Comparison of ENCODE assay signal across 8 cellular contexts in the genomic region with DNA sequence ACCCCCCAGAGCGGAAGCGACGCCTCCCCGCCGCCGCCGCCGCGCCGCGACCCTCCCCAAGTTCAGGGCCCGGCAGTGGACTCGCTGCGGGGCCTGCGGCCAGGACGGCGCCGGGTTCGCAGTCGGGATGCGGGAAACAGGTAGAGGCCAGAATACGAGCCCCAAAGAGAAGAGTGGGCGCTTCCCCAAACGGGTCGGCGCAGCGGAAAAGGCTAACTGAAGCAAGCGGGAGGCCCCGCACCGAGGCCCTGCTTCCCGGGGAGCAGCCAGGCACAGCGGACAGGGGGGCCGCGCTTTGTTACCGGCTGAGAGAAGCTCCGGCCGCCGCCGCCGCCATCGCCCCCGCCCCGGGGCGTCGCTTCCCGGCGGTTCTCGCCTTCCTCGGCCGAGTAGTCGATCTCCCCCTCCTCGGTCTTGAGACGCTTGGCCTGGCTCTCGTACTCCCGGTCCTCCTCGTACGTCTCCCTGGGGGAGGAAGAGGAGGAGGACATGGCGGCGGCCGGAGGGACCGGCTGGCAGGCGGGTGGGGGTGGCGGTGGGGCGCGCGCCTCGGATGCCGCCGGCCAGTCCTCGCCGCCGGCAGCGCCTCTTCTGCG. TPM values are rescaled to one million over a fixed set of nuclear protein-coding genes. Genes with fewer than 3 reads are reported as not detected.
A peak's percentile ranks its signal among the peaks of the same experiment; 100 is the strongest.
DNase-seq lines count a peak whose midpoint lies in the region; ATAC-seq and TF ChIP-seq lines count a peak whose summit lies in the region.

No MANE protein-coding gene starts in this region.

- peak overlapping the region; percentile 64 to 71 for H3K4me3 ChIP-seq in CD4-positive, alpha-beta memory T cell (ENCODE audit: low read length in 2 of 2)
- peak overlapping the region; percentile 79 for H3K4me3 ChIP-seq in MM.1S (ENCODE audit: low read length)
- peak overlapping the region; percentile 87 to 97 (median 92) for H3K4me3 ChIP-seq in esophagus squamous epithelium

- POLR2A ChIA-PET in CD4-positive, alpha-beta memory T cell (lab: Charles Lee; ENCODE audit: partially characterized antibody) = interaction anchor here (0.8 to 19.5 kb wide), 28 partner anchors 7 to 526 kb away, joined by 3 to 332 read pairs (median 9); partner anchors contain the start of genes GALM and SRSF7

- H4K20me1 ChIP-seq in MM.1S (ENCODE audit: insufficient read depth, low read length) = no peaks in the 10 kb centered on the region

- peak overlapping the region; percentile 81 to 95 (median 88) for H3K27ac Mint-ChIP-seq in CD4-positive, alpha-beta memory T cell
- H3K27ac Mint-ChIP-seq in nephron progenitor cell (peak overlapping the region; percentile 96), type B pancreatic cell (peak overlapping the region; percentile 96)

- H3K9me3 Mint-ChIP-seq in CD4-positive, alpha-beta memory T cell = no peaks in the 10 kb centered on the region
- no peaks in the 10 kb centered on the region for H3K9me3 Mint-ChIP-seq in activated T-cell treated with anti-CD3 and anti-CD28 coated beads, Interleukin-2, amount 50 U/mL, for 4 hours
- H3K9me3 Mint-ChIP-seq in nephron progenitor cell = no peaks in the 10 kb centered on the region
- H3K9me3 Mint-ChIP-seq in type B pancreatic cell = no peaks in the 10 kb centered on the region

- peak overlapping the region; percentile 68 for H2AFZ ChIP-seq in MM.1S (ENCODE audit: low read length)

- DNase-seq in CD4-positive, alpha-beta memory T cell = peak in 4 of 5 donors; percentile 34 to 57 (median 46)
- DNase-seq in MM.1S = peak; percentile 25
- DNase-seq in activated T-cell treated with anti-CD3 and anti-CD28 coated beads, Interleukin-2, amount 50 U/mL, for 4 hours = peak; percentile 24
- DNase-seq in esophagus squamous epithelium (lab: John Stamatoyannopoulos, UW) = no peak
- peak; percentile 65 for DNase-seq in nephron progenitor cell
- DNase-seq in type B pancreatic cell (ENCODE audit: extremely low spot score, unreplicated experiment) = peak; percentile 76
- no peak for DNase-seq in NCI-H2107 treated with DMSO at 0.1 percent for 48 hours (lab: John Stamatoyannopoulos, UW; ENCODE audit: unreplicated experiment)

- H3K4me3 Mint-ChIP-seq in CD4-positive, alpha-beta memory T cell = peak overlapping the region; percentile 86 to 98 (median 97)
- peak overlapping the region; percentile 95 for H3K4me3 Mint-ChIP-seq in activated T-cell treated with anti-CD3 and anti-CD28 coated beads, Interleukin-2, amount 50 U/mL, for 4 hours
- peak overlapping the region; percentile 98 for H3K4me3 Mint-ChIP-seq in nephron progenitor cell
- peak overlapping the region; percentile 94 for H3K4me3 Mint-ChIP-seq in type B pancreatic cell

- H3F3A ChIP-seq in MM.1S (ENCODE audit: insufficient read depth, low read length) = peaks cover 15% of the 10 kb centered on the region

- peaks cover 44% of the 10 kb centered on the region for H3K4me1 ChIP-seq in CD4-positive, alpha-beta memory T cell (ENCODE audit: insufficient read depth, low read length)
- H3K4me1 ChIP-seq in MM.1S (ENCODE audit: low read length) (peaks cover 18% of the 10 kb centered on the region), esophagus squamous epithelium (peaks cover 0 to 52% (median 14%) of the 10 kb centered on the region in 3 donors)

- peak overlapping the region; percentile 89 for H3K27ac ChIP-seq in CD4-positive, alpha-beta memory T cell (ENCODE audit: low read depth, low read length)
- H3K27ac ChIP-seq in MM.1S (ENCODE audit: low read length) (peak overlapping the region; percentile 40; the same call in 1 of the 2 replicates), esophagus squamous epithelium (peak overlapping the region; percentile 97 to 99 (median 98))

- H3K9me2 ChIP-seq in MM.1S (replicated peaks; ENCODE audit: insufficient read depth, low read length) = no peaks in the 10 kb centered on the region

- no peaks in the 10 kb centered on the region for H3K27me3 ChIP-seq in CD4-positive, alpha-beta memory T cell (ENCODE audit: insufficient read depth, low read length)
- H3K27me3 ChIP-seq in MM.1S (replicated peaks; ENCODE audit: insufficient read depth, low read length) (no peaks in the 10 kb centered on the region), esophagus squamous epithelium (no peaks in the 10 kb centered on the region)

- H3K4me1 Mint-ChIP-seq in CD4-positive, alpha-beta memory T cell = peaks cover 26 to 49% (median 39%) of the 10 kb centered on the region in 4 donors
- peaks cover 37% of the 10 kb centered on the region for H3K4me1 Mint-ChIP-seq in activated T-cell treated with anti-CD3 and anti-CD28 coated beads, Interleukin-2, amount 50 U/mL, for 4 hours (ENCODE audit: low read depth)
- peaks cover 66% of the 10 kb centered on the region for H3K4me1 Mint-ChIP-seq in nephron progenitor cell
- peaks cover 38% of the 10 kb centered on the region for H3K4me1 Mint-ChIP-seq in type B pancreatic cell (ENCODE audit: unreplicated experiment)

- peak; percentile 25 for ATAC-seq in GM21723 (IDR thresholded peaks at IDR 0.05; ENCODE audit: unreplicated experiment)
- ATAC-seq in activated T-cell treated with anti-CD3 and anti-CD28 coated beads, Interleukin-2, amount 50 U/mL, for 4 hours = peak; percentile 23 to 25

- peaks cover 0 to 2% of the 10 kb centered on the region in 2 donors for H3K27me3 Mint-ChIP-seq in CD4-positive, alpha-beta memory T cell
- no peaks in the 10 kb centered on the region for H3K27me3 Mint-ChIP-seq in activated T-cell treated with anti-CD3 and anti-CD28 coated beads, Interleukin-2, amount 50 U/mL, for 4 hours (ENCODE audit: low read depth)
- H3K27me3 Mint-ChIP-seq in nephron progenitor cell (ENCODE audit: low read depth, poor library complexity) (peaks cover 3% of the 10 kb centered on the region), type B pancreatic cell (no peaks in the 10 kb centered on the region)

- no peaks in the 10 kb centered on the region for H3K36me3 ChIP-seq in CD4-positive, alpha-beta memory T cell (ENCODE audit: insufficient read depth, low read length)
- H3K36me3 ChIP-seq in MM.1S (replicated peaks; ENCODE audit: insufficient read depth, low read length) = no peaks in the 10 kb centered on the region
- no peaks in the 10 kb centered on the region for H3K36me3 ChIP-seq in esophagus squamous epithelium

- WGBS in esophagus squamous epithelium, 2 donors = 0% methylated on average over 13 of the region's 74 CpGs; no CpG with 5 or more reads in 1 of the 2 donors

- no peak for TF ChIP-seq POLR2A in esophagus squamous epithelium (IDR thresholded peaks at IDR 0.05)

- peak overlapping the region; percentile 73 for H3K9ac ChIP-seq in MM.1S (ENCODE audit: low read length)

- no peaks in the 10 kb centered on the region for H3K9me3 ChIP-seq in CD4-positive, alpha-beta memory T cell (ENCODE audit: control insufficient read depth in 1 of 2, low read length in 2 of 2)
- H3K9me3 ChIP-seq in MM.1S (replicated peaks; ENCODE audit: insufficient read depth, low read length) (no peaks in the 10 kb centered on the region), esophagus squamous epithelium (no peaks in the 10 kb centered on the region)

- H3K79me2 ChIP-seq in MM.1S (ENCODE audit: low read length) = peaks cover 52% of the 10 kb centered on the region

- no peak for TF ChIP-seq CTCF in MM.1S (IDR thresholded peaks at IDR 0.05; ENCODE audit: low read length)
- TF ChIP-seq CTCF in esophagus squamous epithelium (IDR thresholded peaks at IDR 0.05) = peak in 1 of 6 experiments; percentile 11
- no peak for TF ChIP-seq CTCF in nephron progenitor cell (IDR thresholded peaks at IDR 0.05)
- no peak for TF ChIP-seq CTCF in type B pancreatic cell (conservative IDR thresholded peaks at IDR 0.05)

- intact Hi-C loops in CD4-positive, alpha-beta memory T cell (cut with micrococcal nuclease) = loop anchor here (5.0 to 10.0 kb wide), 2 partner anchors 140 to 523 kb away; partner anchors contain the start of gene SOS1
- intact Hi-C loops in esophagus squamous epithelium (cut with DNase I) = no loop called here

- H3K36me3 Mint-ChIP-seq in CD4-positive, alpha-beta memory T cell = peaks cover 0 to 20% of the 10 kb centered on the region in 2 donors
- H3K36me3 Mint-ChIP-seq in activated T-cell treated with anti-CD3 and anti-CD28 coated beads, Interleukin-2, amount 50 U/mL, for 4 hours (ENCODE audit: insufficient read depth) = peaks cover 13% of the 10 kb centered on the region
- H3K36me3 Mint-ChIP-seq in nephron progenitor cell (ENCODE audit: low read depth) = peaks cover 3% of the 10 kb centered on the region
- H3K36me3 Mint-ChIP-seq in type B pancreatic cell = peaks cover 1% of the 10 kb centered on the region

- CTCF ChIA-PET in CD4-positive, alpha-beta memory T cell (lab: Charles Lee; ENCODE audit: partially characterized antibody) = interaction anchor here (1.0 to 14.1 kb wide), 20 partner anchors 8 to 139 kb away, joined by 3 to 268 read pairs (median 10); partner anchors contain the start of gene GALM

- peak overlapping the region; percentile 65; the same call in 1 of the 2 replicates for H3K4me2 ChIP-seq in MM.1S (ENCODE audit: low read depth, low read length)

RNA-seq across cellular contexts. Expression of gene HNRNPLL, which starts 0.5 kb away (rescaled TPM):
- total RNA-seq in CD4-positive, alpha-beta memory T cell = 100 to 1,000 TPM; 103 to 105 TPM
- polyA plus RNA-seq in CD4-positive, alpha-beta memory T cell = 10 to 100 TPM; 71.2 to 74.9 TPM
- total RNA-seq in activated T-cell treated with anti-CD3 and anti-CD28 coated beads, Interleukin-2, amount 50 U/mL, for 4 hours = 10 to 100 TPM; 62.7 to 86.3 (median 70.1) TPM
- 10 to 100 TPM; 11.9 to 38.1 (median 20.0) TPM for total RNA-seq in esophagus squamous epithelium
- 49.4 and 72.3 TPM in 2 replicates for total RNA-seq in type B pancreatic cell (ENCODE audit: low replicate concordance)

Comparison
In these comparisons a context has a peak if more than half of its experiments do, and no peak if none do; other contexts are left out.
1. DNase-seq: peak in CD4-positive, alpha-beta memory T cell (4 of 5), MM.1S (single experiment), activated T-cell treated with anti-CD3 and anti-CD28 coated beads, Interleukin-2, amount 50 U/mL, for 4 hours (single experiment), nephron progenitor cell (single experiment) and type B pancreatic cell (single experiment); none in esophagus squamous epithelium (single experiment) and NCI-H2107 treated with DMSO at 0.1 percent for 48 hours (single experiment).
2. H3K27ac ChIP-seq: peak in every context shown above with its lines; median percentile 98 in esophagus squamous epithelium; 89 in CD4-positive, alpha-beta memory T cell; 40 in MM.1S.
3. Peak in every context shown above with its lines, with median percentiles within 50 percentile points of each other: H3K4me3 ChIP-seq, H3K27ac Mint-ChIP-seq and H3K4me3 Mint-ChIP-seq.